Comparison of ENCODE assay signal across 8 cellular contexts in the genomic region with DNA sequence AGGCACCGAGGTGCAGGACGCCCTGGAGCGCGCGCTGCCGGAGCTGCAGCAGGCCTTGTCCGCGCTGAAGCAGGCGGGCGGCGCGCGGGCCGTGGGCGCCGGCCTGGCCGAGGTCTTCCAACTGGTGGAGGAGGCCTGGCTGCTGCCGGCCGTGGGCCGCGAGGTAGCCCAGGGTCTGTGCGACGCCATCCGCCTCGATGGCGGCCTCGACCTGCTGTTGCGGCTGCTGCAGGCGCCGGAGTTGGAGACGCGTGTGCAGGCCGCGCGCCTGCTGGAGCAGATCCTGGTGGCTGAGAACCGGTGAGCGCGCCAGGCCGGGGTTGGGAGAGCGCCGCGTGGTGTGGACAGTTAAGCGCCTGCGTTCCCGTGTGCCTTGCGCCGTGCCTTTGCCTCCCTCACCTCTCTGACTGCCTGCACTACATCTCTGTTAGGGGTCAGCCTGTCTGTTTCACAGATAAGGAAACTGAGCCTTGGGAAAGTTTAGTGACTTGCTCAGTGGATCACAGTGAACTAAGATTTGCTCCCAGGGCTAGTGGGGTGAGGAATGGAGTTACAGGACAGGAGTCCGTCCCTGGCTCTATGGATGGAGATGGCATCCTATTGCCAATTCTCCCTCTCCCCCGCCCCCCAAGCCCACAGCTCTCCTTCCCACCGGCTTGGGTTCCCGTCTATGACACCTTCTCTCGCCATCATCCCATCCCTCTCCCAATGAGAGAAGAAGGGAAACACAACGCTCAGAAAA. TPM values are rescaled to one million over a fixed set of nuclear protein-coding genes. Genes with fewer than 3 reads are reported as not detected.
DNase-seq lines count a peak whose midpoint lies in the region; ATAC-seq and TF ChIP-seq lines count a peak whose summit lies in the region.

No MANE protein-coding gene starts in this region.

- H3K4me3 ChIP-seq in cardiac muscle cell (peak overlapping the region; percentile 22), heart right ventricle (peak overlapping the region; percentile 48 to 78 (median 66)), skeletal muscle cell (ENCODE audit: low read depth, low read length) (peak overlapping the region; percentile 71)

- peak in 1 of 2 donors; percentile 49 for DNase-seq in cardiac muscle cell (ENCODE audit: low read depth in 1 of 2, low spot score in 1 of 2)
- no peak for DNase-seq in Right ventricle myocardium inferior (ENCODE audit: missing footprints)
- peak; percentile 31 to 36 for DNase-seq in activated T-cell treated with anti-CD3 and anti-CD28 coated beads, Interleukin-2, amount 50 U/mL, for 72 hours
- no peak for DNase-seq in heart right ventricle
- DNase-seq in skeletal muscle cell (ENCODE audit: low read depth): no peak
- DNase-seq in HUDEP-2 (lab: John Stamatoyannopoulos, UW; ENCODE audit: unreplicated experiment in 76 of 76): no peak
- DNase-seq in CD1c-positive myeloid dendritic cell (ENCODE audit: extremely low spot score): no peak

- H3K27me3 Mint-ChIP-seq in activated T-cell treated with anti-CD3 and anti-CD28 coated beads, Interleukin-2, amount 50 U/mL, for 72 hours (ENCODE audit: low read depth): no peaks in the 10 kb centered on the region

- no peak overlapping the region for H3K27ac Mint-ChIP-seq in activated T-cell treated with anti-CD3 and anti-CD28 coated beads, Interleukin-2, amount 50 U/mL, for 72 hours

- 9% methylated on average over 53 of the region's 53 CpGs for WGBS in heart right ventricle, 2 donors

- no peak overlapping the region for H3K27ac ChIP-seq in cardiac muscle cell
- peak overlapping the region in 9 of 10 donors; percentile 61 to 85 (median 79) for H3K27ac ChIP-seq in heart right ventricle

- H3K9me3 Mint-ChIP-seq in activated T-cell treated with anti-CD3 and anti-CD28 coated beads, Interleukin-2, amount 50 U/mL, for 72 hours: no peaks in the 10 kb centered on the region

- H3K27me3 ChIP-seq in cardiac muscle cell: peaks cover 16% of the 10 kb centered on the region
- peaks cover 0 to 22% (median 0%) of the 10 kb centered on the region in 7 donors for H3K27me3 ChIP-seq in heart right ventricle

- peaks cover 22% of the 10 kb centered on the region for H3K4me1 Mint-ChIP-seq in activated T-cell treated with anti-CD3 and anti-CD28 coated beads, Interleukin-2, amount 50 U/mL, for 72 hours (ENCODE audit: low read depth)

- intact Hi-C loops in Right ventricle myocardium inferior (cut with DNase I) (no loop called here), heart right ventricle (cut with DNase I) (no loop called here)

- H3K36me3 Mint-ChIP-seq in activated T-cell treated with anti-CD3 and anti-CD28 coated beads, Interleukin-2, amount 50 U/mL, for 72 hours (ENCODE audit: insufficient read depth in 2 of 2): peaks cover 0 to 4% of the 10 kb centered on the region in 2 donors

- TF ChIP-seq CTCF in cardiac muscle cell (IDR thresholded peaks at IDR 0.05; ENCODE audit: low read depth, low read length) (no peak), heart right ventricle (IDR thresholded peaks at IDR 0.05) (no peak)

- H3K4me1 ChIP-seq in cardiac muscle cell (ENCODE audit: low read depth): peaks cover 12% of the 10 kb centered on the region
- peaks cover 4 to 40% (median 29%) of the 10 kb centered on the region in 9 donors for H3K4me1 ChIP-seq in heart right ventricle

- H3K4me3 Mint-ChIP-seq in activated T-cell treated with anti-CD3 and anti-CD28 coated beads, Interleukin-2, amount 50 U/mL, for 72 hours: peak overlapping the region; percentile 92 to 96

- ATAC-seq in Right ventricle myocardium inferior (no peak), HG03175 (IDR thresholded peaks at IDR 0.05; ENCODE audit: unreplicated experiment) (peak; percentile 18), heart right ventricle (peak in 3 of 8 donors; percentile 1 to 17 (median 7))
- peak in 1 of 2 donors; percentile 8 for ATAC-seq in activated T-cell treated with anti-CD3 and anti-CD28 coated beads, Interleukin-2, amount 50 U/mL, for 72 hours (replicated peaks in 1 of 2)

- H3K36me3 ChIP-seq in cardiac muscle cell: no peaks in the 10 kb centered on the region
- H3K36me3 ChIP-seq in heart right ventricle: peaks cover 0 to 6% (median 0%) of the 10 kb centered on the region in 9 donors

- no peaks in the 10 kb centered on the region for H3K9me3 ChIP-seq in cardiac muscle cell (ENCODE audit: low read depth)
- no peaks in the 10 kb centered on the region for H3K9me3 ChIP-seq in heart right ventricle

RNA-seq across cellular contexts. Expression of a gene that starts 0.9 kb away (rescaled TPM):
- 11.5 and 13.4 TPM in 2 replicates for total RNA-seq in cardiac muscle cell
- polyA plus RNA-seq in cardiac muscle cell: 5.5 and 8.9 TPM in 2 replicates
- 6.2 TPM for total RNA-seq in Right ventricle myocardium inferior
- total RNA-seq in activated T-cell treated with anti-CD3 and anti-CD28 coated beads, Interleukin-2, amount 50 U/mL, for 72 hours: 10 to 100 TPM; 22.4 to 24.3 TPM
- 10 to 100 TPM in 1 of 10 donors, 1 to 10 TPM in 9; 5.2 to 10.5 (median 8.4) TPM for total RNA-seq in heart right ventricle
- 1 to 10 TPM; 4.4 to 4.8 TPM for polyA plus RNA-seq in heart right ventricle

RNA-seq across cellular contexts. Expression of a gene that starts 2.3 kb away (rescaled TPM):
- total RNA-seq in cardiac muscle cell (4.3 and 5.2 TPM in 2 replicates), Right ventricle myocardium inferior (36.9 TPM), heart right ventricle (100 to 1,000 TPM in 1 of 10 donors, 10 to 100 TPM in 9; 44.8 to 121 (median 67.0) TPM)
- polyA plus RNA-seq in cardiac muscle cell (3.4 and 5.6 TPM in 2 replicates), heart right ventricle (10 to 100 TPM; 26.3 to 27.8 TPM)
- total RNA-seq in activated T-cell treated with anti-CD3 and anti-CD28 coated beads, Interleukin-2, amount 50 U/mL, for 72 hours: under 1 TPM; 0.19 to 0.30 TPM

RNA-seq across cellular contexts. Expression of a gene that starts 7.4 kb away (rescaled TPM):
- total RNA-seq in cardiac muscle cell: not detected in 2 replicates
- 0.44 TPM in 1 of 2 replicates, not detected in the other for polyA plus RNA-seq in cardiac muscle cell
- total RNA-seq in Right ventricle myocardium inferior: not detected
- total RNA-seq in activated T-cell treated with anti-CD3 and anti-CD28 coated beads, Interleukin-2, amount 50 U/mL, for 72 hours: not detected
- not detected for total RNA-seq in heart right ventricle
- polyA plus RNA-seq in heart right ventricle: not detected

RNA-seq across cellular contexts. Expression of a gene that starts 15.0 kb away (rescaled TPM):
- total RNA-seq in cardiac muscle cell (124 and 164 TPM in 2 replicates), Right ventricle myocardium inferior (160 TPM), heart right ventricle (100 to 1,000 TPM; 144 to 176 (median 160) TPM)
- polyA plus RNA-seq in cardiac muscle cell (141 and 147 TPM in 2 replicates), heart right ventricle (100 to 1,000 TPM in 1 of 2 donors, 10 to 100 TPM in 1; 66.4 to 149 TPM)
- 10 to 100 TPM; 78.2 to 91.2 TPM for total RNA-seq in activated T-cell treated with anti-CD3 and anti-CD28 coated beads, Interleukin-2, amount 50 U/mL, for 72 hours

RNA-seq across cellular contexts. Expression of a gene that starts 33.6 kb away (rescaled TPM):
- 10.5 and 11.6 TPM in 2 replicates for total RNA-seq in cardiac muscle cell
- polyA plus RNA-seq in cardiac muscle cell: 5.6 and 8.4 TPM in 2 replicates
- total RNA-seq in Right ventricle myocardium inferior: 7.7 TPM
- total RNA-seq in activated T-cell treated with anti-CD3 and anti-CD28 coated beads, Interleukin-2, amount 50 U/mL, for 72 hours: 1 to 10 TPM; 2.1 TPM
- total RNA-seq in heart right ventricle: 10 to 100 TPM in 1 of 10 donors, 1 to 10 TPM in 9; 3.6 to 10.2 (median 4.9) TPM
- 1 to 10 TPM; 1.4 to 2.8 TPM for polyA plus RNA-seq in heart right ventricle

Comparison
In these comparisons a context has a peak if more than half of its experiments do, and no peak if none do; other contexts are left out.
1. DNase-seq: peak in activated T-cell treated with anti-CD3 and anti-CD28 coated beads, Interleukin-2, amount 50 U/mL, for 72 hours (2 of 2); none in Right ventricle myocardium inferior (single experiment), heart right ventricle (0 of 2), skeletal muscle cell (single experiment), HUDEP-2 (0 of 76) and CD1c-positive myeloid dendritic cell (single experiment).
2. Peak in every context shown above with its lines, with median percentiles within 50 percentile points of each other: H3K4me3 ChIP-seq.